In the genomic region with DNA sequence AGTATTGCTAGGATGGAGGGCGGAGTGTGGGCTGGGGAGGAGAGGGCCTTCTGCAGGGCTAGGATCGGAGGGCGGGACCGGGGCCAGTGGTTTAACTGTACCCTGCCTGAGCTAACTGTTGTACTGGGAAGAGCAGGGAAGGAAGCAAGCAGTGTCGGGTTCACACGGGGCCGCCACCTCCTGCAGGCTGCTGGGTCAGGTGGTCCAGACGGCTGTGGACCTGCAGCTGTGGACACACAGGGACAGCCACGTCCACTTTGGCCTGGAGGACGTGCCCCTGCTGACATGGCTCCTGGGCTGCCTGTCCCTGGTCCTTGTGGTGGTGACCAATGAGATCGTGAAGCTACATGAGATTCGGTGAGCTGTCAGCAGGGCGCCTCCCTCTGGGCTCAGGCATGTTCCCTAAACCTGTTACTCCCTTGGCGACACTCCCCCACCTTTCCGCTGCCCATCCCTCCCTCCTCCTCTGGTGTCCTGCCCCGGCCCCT, we compare ENCODE assay signal across 10 cellular contexts. TPM values are rescaled to one million over a fixed set of nuclear protein-coding genes. Genes with fewer than 3 reads are reported as not detected.
DNase-seq lines count a peak whose midpoint lies in the region; ATAC-seq and TF ChIP-seq lines count a peak whose summit lies in the region.
"Had no signal": no experiment of that assay in that cellular context is flagged by ENCODE, and none has a peak within 500 bp of the region (broad histone marks: within the 10 kb centered on the region; RNA-seq: fewer than 3 reads in every experiment).

No MANE protein-coding gene starts in this region.

- H3K4me3 Mint-ChIP-seq in MCF 10A (ENCODE audit: unreplicated experiment), result no peak overlapping the region
- H3K4me3 Mint-ChIP-seq: type B pancreatic cell had no signal

- BruUV-seq in MCF 10A (replicated peaks; lab: Mats Ljungman, UMichigan), result TSS peak; percentile 21

- no peaks in the 10 kb centered on the region for H3K9me3 Mint-ChIP-seq in MCF 10A (ENCODE audit: unreplicated experiment)
- H3K9me3 Mint-ChIP-seq: type B pancreatic cell had no signal

- H3K4me1 ChIP-seq in breast epithelium (peaks cover 0 to 13% of the 10 kb centered on the region in 2 donors), upper lobe of left lung (peaks cover 16 to 36% (median 25%) of the 10 kb centered on the region in 4 donors)

- TF ChIP-seq POLR2A in breast epithelium (IDR thresholded peaks at IDR 0.05), result no peak
- no peak for TF ChIP-seq POLR2A in upper lobe of left lung (IDR thresholded peaks at IDR 0.05)

- no peak for DNase-seq in MCF 10A (ENCODE audit: unreplicated experiment)
- DNase-seq in breast epithelium (ENCODE audit: low spot score in 2 of 2), result no peak
- peak; percentile 37 for DNase-seq in left ventricle myocardium superior
- peak in 1 of 2 donors; percentile 67 for DNase-seq in upper lobe of left lung
- no peak for DNase-seq in activated gamma-delta T cell (lab: John Stamatoyannopoulos, UW)
- DNase-seq: activated CD8-positive, alpha-beta memory T cell treated with anti-CD3 and anti-CD28 coated beads for 24 hours; amniotic stem cell; NCI-H748 treated with DMSO at 0.1 percent for 48 hours had no signal

- CTCF ChIA-PET in MCF 10A (lab: Yijun Ruan, JAX), result interaction anchor here (0.5 kb wide), 1 partner anchor 13 kb away, joined by 4 read pairs; no protein-coding TSS in a partner anchor

- H3K36me3 ChIP-seq in breast epithelium (no peaks in the 10 kb centered on the region), upper lobe of left lung (peaks cover 4 to 97% (median 81%) of the 10 kb centered on the region in 4 donors)

- H3K27me3 ChIP-seq in breast epithelium (no peaks in the 10 kb centered on the region), upper lobe of left lung (no peaks in the 10 kb centered on the region)

- H3K4me1 Mint-ChIP-seq in MCF 10A (ENCODE audit: insufficient read depth, unreplicated experiment), result no peaks in the 10 kb centered on the region

- peak; percentile 3 for ATAC-seq in left ventricle myocardium superior
- no peak for ATAC-seq in upper lobe of left lung (ENCODE audit: low FRiP score in 2 of 2)
- no peak for ATAC-seq in HG02610 (IDR thresholded peaks at IDR 0.05; ENCODE audit: unreplicated experiment)

- H3K27ac ChIP-seq in breast epithelium, result peak overlapping the region in 1 of 2 donors; percentile 58
- H3K27ac ChIP-seq in upper lobe of left lung, result peak overlapping the region; percentile 45 to 62 (median 54)

- H3K27ac Mint-ChIP-seq in MCF 10A (ENCODE audit: low read depth, unreplicated experiment), result no peak overlapping the region
- H3K27ac Mint-ChIP-seq: type B pancreatic cell had no signal

- no peaks in the 10 kb centered on the region for H3K27me3 Mint-ChIP-seq in MCF 10A (ENCODE audit: insufficient read depth, unreplicated experiment)
- H3K27me3 Mint-ChIP-seq: type B pancreatic cell had no signal

- no peak for TF ChIP-seq CTCF in MCF 10A (IDR thresholded peaks at IDR 0.05; ENCODE audit: unreplicated experiment)
- no peak for TF ChIP-seq CTCF in breast epithelium (IDR thresholded peaks at IDR 0.05)
- TF ChIP-seq CTCF in upper lobe of left lung (IDR thresholded peaks at IDR 0.05), result peak in 1 of 6 experiments; percentile 21

- WGBS in upper lobe of left lung, 2 donors, result 56 to 67% methylated on average over 9 to 16 of the region's 16 CpGs

- TF ChIP-seq EP300 in upper lobe of left lung (IDR thresholded peaks at IDR 0.05), result no peak

- peaks cover 38% of the 10 kb centered on the region for H3K36me3 Mint-ChIP-seq in MCF 10A (ENCODE audit: insufficient read depth, unreplicated experiment)
- H3K36me3 Mint-ChIP-seq: type B pancreatic cell had no signal

- no peaks in the 10 kb centered on the region for H3K9me3 ChIP-seq in breast epithelium
- no peaks in the 10 kb centered on the region for H3K9me3 ChIP-seq in upper lobe of left lung

- intact Hi-C loops in MCF 10A (cut with micrococcal nuclease), result no loop called here
- intact Hi-C loops in breast epithelium (cut with DNase I; ENCODE audit: low total_unique reads), result no loop called here
- intact Hi-C loops in left ventricle myocardium superior (cut with micrococcal nuclease), result no loop called here

- POLR2A ChIA-PET in MCF 10A (lab: Yijun Ruan, JAX), result interaction anchor here (0.7 to 0.8 kb wide), 3 partner anchors 9 to 239 kb away, joined by 3 read pairs; no protein-coding TSS in a partner anchor

- H3K4me3 ChIP-seq in breast epithelium (no peak overlapping the region), upper lobe of left lung (peak overlapping the region in 2 of 4 donors; percentile 6 to 21)

RNA-seq across cellular contexts. Expression of a gene that starts 16.6 kb away (rescaled TPM):
- total RNA-seq in MCF 10A (2022) (19.2 and 19.8 TPM in 2 replicates), breast epithelium (10 to 100 TPM in 2 of 3 donors, 1 to 10 TPM in 1; 10.0 to 23.3 (median 14.6) TPM), left ventricle myocardium superior (36.6 TPM), upper lobe of left lung (100 to 1,000 TPM in 1 of 6 donors, 10 to 100 TPM in 5; 24.1 to 113 (median 48.5) TPM)

RNA-seq across cellular contexts. Expression of a gene that starts 17.6 kb away (rescaled TPM):
- total RNA-seq in MCF 10A (2022) (13.3 and 15.6 TPM in 2 replicates), breast epithelium (10 to 100 TPM; 18.4 to 34.7 (median 31.2) TPM), left ventricle myocardium superior (8.3 TPM), upper lobe of left lung (100 to 1,000 TPM in 2 of 6 donors, 10 to 100 TPM in 4; 19.5 to 125 (median 31.3) TPM)

RNA-seq across cellular contexts. Expression of a gene that starts 26.7 kb away (rescaled TPM):
- total RNA-seq in MCF 10A (2022) (19.8 and 21.2 TPM in 2 replicates), breast epithelium (10 to 100 TPM in 2 of 3 donors, 1 to 10 TPM in 1; 4.6 to 60.2 (median 52.4) TPM), left ventricle myocardium superior (5.1 TPM), upper lobe of left lung (100 to 1,000 TPM; 113 to 256 (median 175) TPM)

RNA-seq across cellular contexts. Expression of a gene that starts 42.3 kb away (rescaled TPM):
- total RNA-seq in MCF 10A (2022) (42.8 and 46.5 TPM in 2 replicates), breast epithelium (10 to 100 TPM; 45.1 to 62.5 (median 51.1) TPM), left ventricle myocardium superior (56.8 TPM), upper lobe of left lung (100 to 1,000 TPM in 2 of 6 donors, 10 to 100 TPM in 4; 62.3 to 320 (median 90.5) TPM)
